27 cellular contexts compared by ENCODE assay signal in genomic region chr22:25508761-25509321, GRCh38.
"Had no signal": no experiment of that assay in that cellular context is flagged by ENCODE, and none has a peak within 500 bp of the region (broad histone marks: within the 10 kb centered on the region; RNA-seq: fewer than 3 reads in every experiment).

No MANE protein-coding gene starts in this region.

- H3K4me2 ChIP-seq: PC-9 had no signal

- DNase-seq: activated CD4-positive, alpha-beta memory T cell treated with anti-CD3 and anti-CD28 coated beads, Interleukin-2, amount 10 ng/mL, durations not matched to agents 7 days and 5 days; activated CD4-positive, alpha-beta T cell treated with anti-CD3 and anti-CD28 coated beads for 4 hours; activated CD4-positive, alpha-beta T cell treated with anti-CD3 and anti-CD28 coated beads, Interleukin-2, amount 50 U/mL, for 1 hour; activated CD8-positive, alpha-beta memory T cell treated with anti-CD3 and anti-CD28 coated beads for 24 hours; activated CD8-positive, alpha-beta memory T cell treated with anti-CD3 and anti-CD28 coated beads, Interleukin-2, amount 10 ng/mL, durations not matched to agents 7 days and 5 days; activated CD8-positive, alpha-beta memory T cell treated with anti-CD3 and anti-CD28 coated beads, Interleukin-2, amount 50 U/mL, for 48 hours; activated effector memory CD4-positive, alpha-beta T cell treated with Interleukin-2 at 50 U/mL for 16 hours; activated naive CD4-positive, alpha-beta T cell treated with anti-CD3 and anti-CD28 coated beads, Interleukin-2, amount 10 ng/mL, durations not matched to agents 7 days and 5 days; activated naive CD8-positive, alpha-beta T cell treated with anti-CD3 and anti-CD28 coated beads, Interleukin-2, amount 50 U/mL, for 24 hours; activated T-cell treated with anti-CD3 and anti-CD28 coated beads, Interleukin-2, amount 50 U/mL, for 48 hours; anterior cingulate cortex; caudate nucleus; cerebellar nuclear complex; NCI-H1105 treated with DMSO at 0.1 percent for 48 hours; NCI-H1436; NCI-H1694; NCI-H1930; NCI-H2081 treated with DMSO at 0.1 percent for 48 hours; NCI-H345; NCI-H524 treated with DMSO at 0.1 percent for 48 hours; PC-9; Right ventricle myocardium superior; SW 1271; T-helper 1 cell; T-helper 2 cell; T-helper 9 cell; WERI-Rb-1 had no signal

- H3K4me3 ChIP-seq: PC-9 had no signal

- H2AFZ ChIP-seq: PC-9 had no signal

- ATAC-seq: activated CD8-positive, alpha-beta memory T cell treated with anti-CD3 and anti-CD28 coated beads, Interleukin-2, amount 10 ng/mL, durations not matched to agents 7 days and 5 days; activated naive CD8-positive, alpha-beta T cell treated with anti-CD3 and anti-CD28 coated beads, Interleukin-2, amount 50 U/mL, for 24 hours had no signal

- H3K27ac ChIP-seq: PC-9, WERI-Rb-1 had no signal
